In the genomic region with DNA sequence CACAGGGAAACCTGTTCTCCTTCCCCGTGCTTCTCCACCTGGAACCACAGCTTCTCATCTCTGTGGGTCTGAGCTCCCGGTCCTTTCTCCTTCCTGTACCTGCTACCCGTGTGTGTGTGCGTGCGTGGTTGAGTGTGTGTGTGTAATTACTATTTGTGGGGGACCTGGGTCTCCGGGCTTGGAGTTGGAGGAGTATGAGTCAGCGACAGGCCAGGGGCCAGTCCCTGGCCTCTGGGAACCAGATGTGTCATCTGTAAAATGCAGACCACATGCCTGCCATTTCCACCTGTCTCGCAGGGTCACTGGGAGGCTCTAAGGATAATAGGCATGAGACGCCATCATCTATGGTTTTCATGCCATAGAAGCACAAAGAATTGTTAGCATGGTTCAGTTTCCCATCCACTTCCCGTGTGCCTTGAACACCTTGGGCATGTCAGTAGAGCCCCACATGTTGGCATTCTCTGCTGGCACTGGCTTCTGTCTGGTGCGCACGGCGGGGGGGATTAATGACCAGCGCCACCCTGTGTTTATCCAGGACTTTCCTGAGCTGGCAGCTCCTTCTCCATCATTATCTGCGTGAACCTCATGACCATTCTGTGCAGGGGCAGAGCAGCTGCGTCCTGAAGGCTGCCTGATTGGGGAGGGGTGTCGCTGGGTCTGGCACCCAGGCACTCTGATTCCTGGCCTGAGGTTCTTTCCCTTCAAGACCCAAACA, we compare ENCODE assay signal across 10 cellular contexts. TPM values are rescaled to one million over a fixed set of nuclear protein-coding genes. Genes with fewer than 3 reads are reported as not detected.
DNase-seq lines count a peak whose midpoint lies in the region; ATAC-seq, FAIRE-seq and TF ChIP-seq lines count a peak whose summit lies in the region.
"Had no signal": no experiment of that assay in that cellular context is flagged by ENCODE, and none has a peak within 500 bp of the region (broad histone marks: within the 10 kb centered on the region; RNA-seq: fewer than 3 reads in every experiment).

No MANE protein-coding gene starts in this region.

- no peak for FAIRE-seq in D721Med (lab: Jason Lieb, UNC)

- no peak for TF ChIP-seq EP300 in ovary (IDR thresholded peaks at IDR 0.05)

- H3K36me3 ChIP-seq in PC-3 (ENCODE audit: low read depth, low read length) (no peaks in the 10 kb centered on the region), ovary (no peaks in the 10 kb centered on the region)

- no peaks in the 10 kb centered on the region for H3K9me2 ChIP-seq in PC-3 (replicated peaks; ENCODE audit: low read length)

- ATAC-seq in PC-3 (peak; percentile 29), HG03045 (IDR thresholded peaks at IDR 0.05; ENCODE audit: unreplicated experiment) (no peak), HG02973 (IDR thresholded peaks at IDR 0.05; ENCODE audit: unreplicated experiment) (no peak)

- peak; percentile 39 for DNase-seq in D721Med (ENCODE audit: insufficient read length, low spot score)
- DNase-seq in PC-3, result peak; percentile 32
- DNase-seq in epithelial cell of proximal tubule (ENCODE audit: low read depth), result no peak
- no peak for DNase-seq in ovary
- no peak for DNase-seq in NCI-H1048 (lab: John Stamatoyannopoulos, UW)
- DNase-seq in SK-N-DZ (ENCODE audit: low spot score), result no peak
- DNase-seq: activated T-cell treated with anti-CD3 and anti-CD28 coated beads, Interleukin-2, amount 50 U/mL, for 48 hours; DMS79 had no signal

- H3K4me3 ChIP-seq in PC-3 (ENCODE audit: low read length) (peak overlapping the region; percentile 91), epithelial cell of proximal tubule (ENCODE audit: low read depth, low read length) (peak overlapping the region; percentile 98), ovary (peak overlapping the region; percentile 66)

- intact Hi-C loops in PC-3 (cut with micrococcal nuclease), result no loop called here
- intact Hi-C loops in ovary (cut with DNase I), result no loop called here

- no peaks in the 10 kb centered on the region for H3F3A ChIP-seq in PC-3 (ENCODE audit: low read length, unreplicated experiment)

- peaks cover 26% of the 10 kb centered on the region for H3K79me2 ChIP-seq in PC-3 (ENCODE audit: low read length)

- TF ChIP-seq CTCF in D721Med (IDR thresholded peaks at IDR 0.05; ENCODE audit: insufficient read depth, missing control alignments) (no peak), PC-3 (conservative IDR thresholded peaks at IDR 0.05; ENCODE audit: low read depth, low read length) (0 out of 2 replicates have a peak, but pooled peaks have one; percentile 34), epithelial cell of proximal tubule (conservative IDR thresholded peaks at IDR 0.05; ENCODE audit: low read depth, low read length) (peak; percentile 16), ovary (IDR thresholded peaks at IDR 0.05) (no peak)

- WGBS in ovary, 3 donors, result 25 to 38% (median 36%) methylated on average over 17 of the region's 17 CpGs

- POLR2A ChIA-PET in PC-3 (lab: Charles Lee; ENCODE audit: unreplicated experiment), result interaction anchor here (0.6 kb wide), 1 partner anchor 8 kb away, joined by 11 read pairs; no protein-coding TSS in a partner anchor

- TF ChIP-seq POLR2A in ovary (IDR thresholded peaks at IDR 0.05), result no peak

- no peak overlapping the region for H2AFZ ChIP-seq in PC-3 (ENCODE audit: low read length)

- H3K9me3 ChIP-seq in PC-3 (ENCODE audit: low read length), result no peaks in the 10 kb centered on the region
- no peaks in the 10 kb centered on the region for H3K9me3 ChIP-seq in ovary

- H3K27me3 ChIP-seq in PC-3 (ENCODE audit: low read length) (no peaks in the 10 kb centered on the region), ovary (no peaks in the 10 kb centered on the region)

- H3K4me1 ChIP-seq in PC-3 (ENCODE audit: insufficient read depth, low read length), result peaks cover 15% of the 10 kb centered on the region
- peaks cover 10% of the 10 kb centered on the region for H3K4me1 ChIP-seq in ovary (ENCODE audit: insufficient read depth)

- BruUV-seq in PC-3 (replicated peaks; lab: Mats Ljungman, UMichigan), result no TSS peak

- CTCF ChIA-PET in PC-3 (lab: Charles Lee), result interaction anchor here (0.6 to 1.0 kb wide), 2 partner anchors 16 to 55 kb away, joined by 3 to 5 read pairs; no protein-coding TSS in a partner anchor

- H4K20me1 ChIP-seq in PC-3 (ENCODE audit: low read length), result no peaks in the 10 kb centered on the region

- peak overlapping the region; percentile 87; the same call in 1 of the 2 replicates for H3K9ac ChIP-seq in PC-3 (ENCODE audit: low read length)

- H3K27ac ChIP-seq in PC-3 (ENCODE audit: low read length) (no peak overlapping the region), ovary (no peak overlapping the region)

- H3K4me2 ChIP-seq in PC-3 (ENCODE audit: low read length), result peak overlapping the region; percentile 95

RNA-seq across cellular contexts. Expression of gene ZNF205, which starts 1.5 kb away (rescaled TPM):
- total RNA-seq in PC-3 (2014; rRNA removed) (19.0 and 27.0 TPM in 2 replicates), epithelial cell of proximal tubule (15.8 and 22.1 TPM in 2 replicates), ovary (10 to 100 TPM; 10.7 to 16.3 (median 15.6) TPM)
- polyA plus RNA-seq in ovary, result 10 to 100 TPM in 1 of 2 donors, 1 to 10 TPM in 1; 3.0 to 22.1 TPM
- 20.0 and 28.5 TPM in 2 replicates for polyA plus RNA-seq in SK-N-DZ (2014; cell fraction: cytosol; rRNA removed)
- polyA plus RNA-seq in SK-N-DZ (2014; cell fraction: nucleus; rRNA removed), result 26.1 and 28.8 TPM in 2 replicates

RNA-seq across cellular contexts. Expression of gene ZSCAN10, which starts 14.8 kb away (rescaled TPM):
- total RNA-seq in PC-3 (2014; rRNA removed) (not detected in 2 replicates), epithelial cell of proximal tubule (not detected in 2 replicates), ovary (under 1 TPM in 2 of 7 donors, not detected in 5; 0.47 to 0.69 TPM)
- under 1 TPM in 1 of 2 donors, not detected in 1; 0.06 TPM for polyA plus RNA-seq in ovary
- not detected in 2 replicates for polyA plus RNA-seq in SK-N-DZ (2014; cell fraction: cytosol; rRNA removed)
- 0.69 TPM in 1 of 2 replicates, not detected in the other for polyA plus RNA-seq in SK-N-DZ (2014; cell fraction: nucleus; rRNA removed)

RNA-seq across cellular contexts. Expression of gene ZNF213, which starts 20.9 kb away (rescaled TPM):
- total RNA-seq in PC-3 (2014; rRNA removed) (3.6 and 9.6 TPM in 2 replicates), epithelial cell of proximal tubule (2.4 and 7.7 TPM in 2 replicates), ovary (10 to 100 TPM in 5 of 7 donors, 1 to 10 TPM in 2; 4.7 to 18.9 (median 12.2) TPM)
- 10 to 100 TPM in 1 of 2 donors, under 1 TPM in 1; 0.95 to 10.7 TPM for polyA plus RNA-seq in ovary
- polyA plus RNA-seq in SK-N-DZ (2014; cell fraction: cytosol; rRNA removed), result 6.1 and 7.0 TPM in 2 replicates
- polyA plus RNA-seq in SK-N-DZ (2014; cell fraction: nucleus; rRNA removed), result 7.0 and 9.3 TPM in 2 replicates

RNA-seq across cellular contexts. Expression of gene IL32, which starts 48.5 kb away (rescaled TPM):
- 8.8 and 10.8 TPM in 2 replicates for total RNA-seq in PC-3 (2014; rRNA removed)
- total RNA-seq in epithelial cell of proximal tubule, result 461 and 747 TPM in 2 replicates
- total RNA-seq in ovary, result 10 to 100 TPM in 4 of 7 donors, 1 to 10 TPM in 3; 3.8 to 24.7 (median 10.6) TPM
- polyA plus RNA-seq in ovary, result 10 to 100 TPM; 23.9 to 54.9 TPM
- not detected in 2 replicates for polyA plus RNA-seq in SK-N-DZ (2014; cell fraction: cytosol; rRNA removed)
- polyA plus RNA-seq in SK-N-DZ (2014; cell fraction: nucleus; rRNA removed), result not detected in 2 replicates

Comparison
In these comparisons a context has a peak if more than half of its experiments do, and no peak if none do; other contexts are left out.
1. DNase-seq: peak in D721Med (single experiment) and PC-3 (single experiment); none in epithelial cell of proximal tubule (single experiment), ovary (0 of 5), NCI-H1048 (single experiment) and SK-N-DZ (single experiment).
2. CTCF ChIP-seq: peak in PC-3 (single experiment) and epithelial cell of proximal tubule (single experiment); none in D721Med (single experiment) and ovary (0 of 3).
3. Peak in every context shown above with its lines, with median percentiles within 50 percentile points of each other: H3K4me3 ChIP-seq.